Comparison of ENCODE assay signal across 22 cellular contexts in the genomic region with DNA sequence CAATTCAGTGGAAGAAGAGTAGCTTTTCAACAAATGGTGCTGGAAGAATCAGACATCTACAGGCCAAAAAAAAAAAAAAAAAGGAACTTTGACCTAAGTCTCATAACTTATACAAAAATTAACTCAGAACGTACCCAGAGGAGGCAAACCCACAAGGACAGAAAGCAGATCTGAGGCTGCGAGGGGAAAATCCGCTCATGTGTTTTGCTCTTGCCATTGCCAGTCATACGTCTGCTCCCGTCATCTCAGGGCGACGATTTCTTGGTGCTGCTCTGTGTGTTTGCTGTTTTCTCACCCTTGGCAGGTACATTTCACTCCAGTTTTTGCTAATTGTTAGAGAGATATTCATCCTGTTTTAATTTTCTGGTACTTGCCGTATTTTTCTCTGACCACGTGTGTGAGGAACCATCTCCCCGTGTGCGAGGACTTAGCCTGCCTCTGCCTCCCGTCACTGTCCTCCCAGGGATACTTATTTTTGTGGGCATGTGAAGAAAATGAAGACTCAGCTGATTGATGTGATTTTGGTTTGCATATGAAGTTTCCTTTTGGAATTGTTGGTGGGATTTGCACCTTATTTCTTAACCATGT. TPM values are rescaled to one million over a fixed set of nuclear protein-coding genes. Genes with fewer than 3 reads are reported as not detected.
A peak's percentile ranks its signal among the peaks of the same experiment; 100 is the strongest.
DNase-seq lines count a peak whose midpoint lies in the region; TF ChIP-seq lines count a peak whose summit lies in the region.
"Had no signal": no experiment of that assay in that cellular context is flagged by ENCODE, and none has a peak within 500 bp of the region (broad histone marks: within the 10 kb centered on the region; RNA-seq: fewer than 3 reads in every experiment).

No MANE protein-coding gene starts in this region.

- no peaks in the 10 kb centered on the region for H3K27me3 Mint-ChIP-seq in activated T-helper 2 cell treated with anti-CD3 and anti-CD28 coated beads, Interferon-gamma antibody, Interleukin-2, Interleukin-4, amounts not matched to agents 10 μg/mL and 5 μg/mL and 100 μg/mL, durations not matched to agents 14 hours and 24 hours and 36 hours (ENCODE audit: low read depth)
- H3K27me3 Mint-ChIP-seq: activated CD8-positive, alpha-beta memory T cell treated with anti-CD3 and anti-CD28 coated beads, Interleukin-2, amount 10 ng/mL, durations not matched to agents 7 days and 5 days; CD4-positive, alpha-beta T cell; stimulated activated naive CD8-positive, alpha-beta T cell treated with anti-CD3 and anti-CD28 coated beads, Interleukin-15, Interleukin-2, amounts not matched to agents 100 ng/mL and 50 ng/mL, for 24 hours had no signal

- peak; percentile 22 for DNase-seq in activated CD4-positive, alpha-beta T cell treated with anti-CD3 and anti-CD28 coated beads for 48 hours
- no peak for DNase-seq in activated CD4-positive, alpha-beta T cell treated with anti-CD3 and anti-CD28 coated beads for 1 hour
- peak; percentile 52 for DNase-seq in Karpas-422
- DNase-seq in germinal center (ENCODE audit: low spot score): peak; percentile 48
- DNase-seq in activated T-helper 2 cell treated with anti-CD3 and anti-CD28 coated beads, Interferon-gamma antibody, Interleukin-2, Interleukin-4, amounts not matched to agents 10 μg/mL and 5 μg/mL and 100 μg/mL, durations not matched to agents 14 hours and 24 hours and 36 hours (ENCODE audit: low spot score): no peak
- no peak for DNase-seq in breast epithelium (ENCODE audit: low spot score in 2 of 2)
- no peak for DNase-seq in testis
- DNase-seq: activated CD8-positive, alpha-beta memory T cell treated with anti-CD3 and anti-CD28 coated beads, Interleukin-2, amount 10 ng/mL, durations not matched to agents 7 days and 5 days; activated naive CD4-positive, alpha-beta T cell treated with anti-CD3 and anti-CD28 coated beads, Interleukin-2, amount 50 U/mL, for 16 hours; CD4-positive, alpha-beta T cell; dermis blood vessel endothelial cell; DMS79 treated with DMSO at 0.1 percent for 48 hours; immature natural killer cell; KBM-7; NCI-H748 treated with DMSO at 0.1 percent for 48 hours; nephron progenitor cell; stimulated activated CD4-positive, alpha-beta T cell treated with anti-CD3 and anti-CD28 coated beads, Interleukin-12 subunit alpha, Interleukin-12 subunit beta, amount 100 ng/mL, for 4 hours; upper lobe of right lung had no signal

- peak; percentile 35 for TF ChIP-seq POLR2A in GM19099 (IDR thresholded peaks at IDR 0.05; ENCODE audit: extremely low read depth, insufficient read length, low read depth)
- TF ChIP-seq POLR2A in breast epithelium (IDR thresholded peaks at IDR 0.05): no peak
- TF ChIP-seq POLR2A in testis (IDR thresholded peaks at IDR 0.05): no peak

- no peak overlapping the region for H3K4me3 ChIP-seq in Karpas-422 (ENCODE audit: low read length)
- no peak overlapping the region for H3K4me3 ChIP-seq in breast epithelium
- H3K4me3 ChIP-seq in testis: no peak overlapping the region
- H3K4me3 ChIP-seq: upper lobe of right lung had no signal

- intact Hi-C loops in activated T-helper 2 cell treated with anti-CD3 and anti-CD28 coated beads, Interferon-gamma antibody, Interleukin-2, Interleukin-4, amounts not matched to agents 10 μg/mL and 5 μg/mL and 100 μg/mL, durations not matched to agents 14 hours and 24 hours and 36 hours (cut with micrococcal nuclease): no loop called here
- intact Hi-C loops in breast epithelium (cut with DNase I; ENCODE audit: low total_unique reads) (no loop called here), testis (cut with DNase I; ENCODE audit: low total_unique reads) (no loop called here)

- no peak overlapping the region for H3K9ac ChIP-seq in Karpas-422 (ENCODE audit: low read length)

- no peak overlapping the region for H3K4me3 Mint-ChIP-seq in activated T-helper 2 cell treated with anti-CD3 and anti-CD28 coated beads, Interferon-gamma antibody, Interleukin-2, Interleukin-4, amounts not matched to agents 10 μg/mL and 5 μg/mL and 100 μg/mL, durations not matched to agents 14 hours and 24 hours and 36 hours (ENCODE audit: low read depth)
- H3K4me3 Mint-ChIP-seq: activated CD8-positive, alpha-beta memory T cell treated with anti-CD3 and anti-CD28 coated beads, Interleukin-2, amount 10 ng/mL, durations not matched to agents 7 days and 5 days; brain; CD4-positive, alpha-beta T cell; immature natural killer cell; nephron progenitor cell; stimulated activated naive CD8-positive, alpha-beta T cell treated with anti-CD3 and anti-CD28 coated beads, Interleukin-15, Interleukin-2, amounts not matched to agents 100 ng/mL and 50 ng/mL, for 24 hours had no signal

- H3K4me1 Mint-ChIP-seq in activated T-helper 2 cell treated with anti-CD3 and anti-CD28 coated beads, Interferon-gamma antibody, Interleukin-2, Interleukin-4, amounts not matched to agents 10 μg/mL and 5 μg/mL and 100 μg/mL, durations not matched to agents 14 hours and 24 hours and 36 hours (ENCODE audit: low read depth): no peaks in the 10 kb centered on the region
- H3K4me1 Mint-ChIP-seq: activated CD8-positive, alpha-beta memory T cell treated with anti-CD3 and anti-CD28 coated beads, Interleukin-2, amount 10 ng/mL, durations not matched to agents 7 days and 5 days; immature natural killer cell had no signal

- no peaks in the 10 kb centered on the region for H3K9me3 Mint-ChIP-seq in activated T-helper 2 cell treated with anti-CD3 and anti-CD28 coated beads, Interferon-gamma antibody, Interleukin-2, Interleukin-4, amounts not matched to agents 10 μg/mL and 5 μg/mL and 100 μg/mL, durations not matched to agents 14 hours and 24 hours and 36 hours
- H3K9me3 Mint-ChIP-seq: CD4-positive, alpha-beta T cell; immature natural killer cell; nephron progenitor cell; stimulated activated naive CD8-positive, alpha-beta T cell treated with anti-CD3 and anti-CD28 coated beads, Interleukin-15, Interleukin-2, amounts not matched to agents 100 ng/mL and 50 ng/mL, for 24 hours had no signal

- no peaks in the 10 kb centered on the region for H3K9me3 ChIP-seq in Karpas-422 (ENCODE audit: low read length)
- no peaks in the 10 kb centered on the region for H3K9me3 ChIP-seq in breast epithelium
- no peaks in the 10 kb centered on the region for H3K9me3 ChIP-seq in testis
- H3K9me3 ChIP-seq: upper lobe of right lung had no signal

- TF ChIP-seq CTCF in breast epithelium (IDR thresholded peaks at IDR 0.05) (no peak), testis (IDR thresholded peaks at IDR 0.05) (no peak)

- H3K4me1 ChIP-seq in Karpas-422 (ENCODE audit: low read length) (no peaks in the 10 kb centered on the region), breast epithelium (no peaks in the 10 kb centered on the region), testis (no peaks in the 10 kb centered on the region)
- H3K4me1 ChIP-seq: upper lobe of right lung had no signal

- H3K27ac ChIP-seq in Karpas-422 (ENCODE audit: low read length): no peak overlapping the region
- no peak overlapping the region for H3K27ac ChIP-seq in breast epithelium
- H3K27ac ChIP-seq in testis: no peak overlapping the region
- H3K27ac ChIP-seq: RWPE1, upper lobe of right lung had no signal

- H3K27ac Mint-ChIP-seq in activated T-helper 2 cell treated with anti-CD3 and anti-CD28 coated beads, Interferon-gamma antibody, Interleukin-2, Interleukin-4, amounts not matched to agents 10 μg/mL and 5 μg/mL and 100 μg/mL, durations not matched to agents 14 hours and 24 hours and 36 hours: no peak overlapping the region
- H3K27ac Mint-ChIP-seq: activated CD8-positive, alpha-beta memory T cell treated with anti-CD3 and anti-CD28 coated beads, Interleukin-2, amount 10 ng/mL, durations not matched to agents 7 days and 5 days; CD4-positive, alpha-beta T cell; immature natural killer cell; nephron progenitor cell; stimulated activated naive CD8-positive, alpha-beta T cell treated with anti-CD3 and anti-CD28 coated beads, Interleukin-15, Interleukin-2, amounts not matched to agents 100 ng/mL and 50 ng/mL, for 24 hours had no signal

- no peaks in the 10 kb centered on the region for H4K20me1 ChIP-seq in Karpas-422 (ENCODE audit: insufficient read depth, low read depth, low read length)

- WGBS in testis, 2 donors: 63 to 67% methylated on average over 12 of the region's 12 CpGs

- H3K9me2 ChIP-seq in Karpas-422 (replicated peaks; ENCODE audit: insufficient read depth, low read length): no peaks in the 10 kb centered on the region

- no peaks in the 10 kb centered on the region for H3K79me2 ChIP-seq in Karpas-422 (ENCODE audit: low read length)

- H3K36me3 ChIP-seq in Karpas-422 (ENCODE audit: insufficient read depth, low read length) (no peaks in the 10 kb centered on the region), breast epithelium (no peaks in the 10 kb centered on the region), testis (ENCODE audit: low read depth, missing control alignments) (no peaks in the 10 kb centered on the region)
- H3K36me3 ChIP-seq: upper lobe of right lung had no signal

- H3K4me2 ChIP-seq in Karpas-422 (ENCODE audit: low read depth, low read length, poor library complexity, severe bottlenecking): no peak overlapping the region

- H2AFZ ChIP-seq in Karpas-422 (ENCODE audit: low read length): no peak overlapping the region

- H3K36me3 Mint-ChIP-seq in activated T-helper 2 cell treated with anti-CD3 and anti-CD28 coated beads, Interferon-gamma antibody, Interleukin-2, Interleukin-4, amounts not matched to agents 10 μg/mL and 5 μg/mL and 100 μg/mL, durations not matched to agents 14 hours and 24 hours and 36 hours (ENCODE audit: low read depth): no peaks in the 10 kb centered on the region
- H3K36me3 Mint-ChIP-seq: activated CD8-positive, alpha-beta memory T cell treated with anti-CD3 and anti-CD28 coated beads, Interleukin-2, amount 10 ng/mL, durations not matched to agents 7 days and 5 days; brain; immature natural killer cell had no signal

- no peaks in the 10 kb centered on the region for H3K27me3 ChIP-seq in Karpas-422 (ENCODE audit: low read length)
- H3K27me3 ChIP-seq in breast epithelium: peaks cover 0 to 62% of the 10 kb centered on the region in 2 donors
- no peaks in the 10 kb centered on the region for H3K27me3 ChIP-seq in testis

RNA-seq across cellular contexts. Expression of a gene that starts 33.4 kb away (rescaled TPM):
- 30.4 and 49.4 TPM in 2 replicates for total RNA-seq in Karpas-422 (2014; rRNA removed; shearing (Covaris generic); ENCODE audit: low replicate concordance)
- total RNA-seq in activated T-helper 2 cell treated with anti-CD3 and anti-CD28 coated beads, Interferon-gamma antibody, Interleukin-2, Interleukin-4, amounts not matched to agents 10 μg/mL and 5 μg/mL and 100 μg/mL, durations not matched to agents 14 hours and 24 hours and 36 hours: 36.3 and 39.8 TPM in 2 replicates
- total RNA-seq in breast epithelium (10 to 100 TPM; 20.8 to 42.3 (median 40.4) TPM), testis (10 to 100 TPM; 61.0 to 70.1 TPM)
- polyA plus RNA-seq in testis (ENCODE audit: insufficient read depth, low read depth, low replicate concordance): 30.3 TPM

Comparison
In these comparisons a context has a peak if more than half of its experiments do, and no peak if none do; other contexts are left out.
1. DNase-seq: peak in activated CD4-positive, alpha-beta T cell treated with anti-CD3 and anti-CD28 coated beads for 48 hours (single experiment), Karpas-422 (single experiment) and germinal center (single experiment); none in activated CD4-positive, alpha-beta T cell treated with anti-CD3 and anti-CD28 coated beads for 1 hour (single experiment), activated T-helper 2 cell treated with anti-CD3 and anti-CD28 coated beads, Interferon-gamma antibody, Interleukin-2, Interleukin-4, amounts not matched to agents 10 μg/mL and 5 μg/mL and 100 μg/mL, durations not matched to agents 14 hours and 24 hours and 36 hours (single experiment), breast epithelium (0 of 2) and testis (single experiment).